In genomic region chr22:36079041-36079440, GRCh38 we compare ENCODE assay signal across 1 cellular context.
TF ChIP-seq lines count a peak whose summit lies in the region.

No MANE protein-coding gene starts in this region.

TF ChIP-seq in SK-N-SH, 30 proteins besides CTCF, POLR2A, EP300 and RAD21 (continued from another document):
- no peak for TF ChIP-seq REST (IDR thresholded peaks at IDR 0.05; ENCODE audit: low read depth, low read length)
- TF ChIP-seq ZBTB33 (IDR thresholded peaks at IDR 0.05; ENCODE audit: borderline replicate concordance, low read depth) = no peak
- no peak for TF ChIP-seq USF2 (IDR thresholded peaks at IDR 0.05; ENCODE audit: borderline replicate concordance, low read depth, low read length)
- TF ChIP-seq MEF2A (IDR thresholded peaks at IDR 0.05; ENCODE audit: borderline replicate concordance, low read depth) = no peak
- TF ChIP-seq PBX3 (IDR thresholded peaks at IDR 0.05) = no peak
- TF ChIP-seq FOXJ3 (CRISPR knock-in tag; IDR thresholded peaks at IDR 0.05) = no peak
